Comparison of ENCODE assay signal across 8 cellular contexts in genomic region chr10:12252882-12253546, GRCh38. TPM values are rescaled to one million over a fixed set of nuclear protein-coding genes. Genes with fewer than 3 reads are reported as not detected.
DNase-seq lines count a peak whose midpoint lies in the region; ATAC-seq and TF ChIP-seq lines count a peak whose summit lies in the region.

No MANE protein-coding gene starts in this region.

- peak; percentile 37 for DNase-seq in ELR (ENCODE audit: low read depth)
- peak; percentile 9 for DNase-seq in H4 (ENCODE audit: low spot score)
- peak; percentile 32 for DNase-seq in SK-N-DZ (ENCODE audit: low spot score)
- peak in 1 of 2 donors; percentile 25 for DNase-seq in left colon
- DNase-seq in tibial artery = no peak
- no peak for DNase-seq in vagina (ENCODE audit: extremely low spot score in 2 of 2)

- H3K36me3 ChIP-seq in tibial artery (peaks cover 14 to 37% (median 32%) of the 10 kb centered on the region in 3 donors), vagina (peaks cover 0 to 24% of the 10 kb centered on the region in 2 donors)

- H3K4me1 ChIP-seq in tibial artery = no peaks in the 10 kb centered on the region
- H3K4me1 ChIP-seq in vagina = no peaks in the 10 kb centered on the region

- no peak overlapping the region for H3K4me3 ChIP-seq in tibial artery
- no peak overlapping the region for H3K4me3 ChIP-seq in vagina

- intact Hi-C loops in left colon (cut with DNase I, micrococcal nuclease) (no loop called here), tibial artery (cut with DNase I; ENCODE audit: low total_unique reads) (loop anchor here (10.0 kb wide), 1 partner anchor 832 kb away; no protein-coding TSS in a partner anchor), vagina (cut with DNase I) (no loop called here)

- H3K27me3 ChIP-seq in tibial artery (no peaks in the 10 kb centered on the region), vagina (no peaks in the 10 kb centered on the region)

- peak; percentile 79 for ATAC-seq in left colon
- ATAC-seq in GM18520 (IDR thresholded peaks at IDR 0.05; ENCODE audit: unreplicated experiment) = no peak
- no peak for ATAC-seq in GM21390 (IDR thresholded peaks at IDR 0.05; ENCODE audit: unreplicated experiment)

- TF ChIP-seq POLR2A in vagina (IDR thresholded peaks at IDR 0.05) = no peak

- no peaks in the 10 kb centered on the region for H3K9me3 ChIP-seq in tibial artery
- H3K9me3 ChIP-seq in vagina = no peaks in the 10 kb centered on the region

- H3K27ac ChIP-seq in tibial artery (no peak overlapping the region), vagina (no peak overlapping the region)

- TF ChIP-seq CTCF in tibial artery (IDR thresholded peaks at IDR 0.05) (no peak), vagina (IDR thresholded peaks at IDR 0.05) (no peak)

RNA-seq across cellular contexts. Expression of gene CDC123, which starts 57.0 kb away (rescaled TPM):
- 89.4 and 125 TPM in 2 replicates for total RNA-seq in H4 (2014; rRNA removed; shearing (Covaris generic))
- 146 and 172 TPM in 2 replicates for polyA plus RNA-seq in SK-N-DZ (2014; cell fraction: cytosol; rRNA removed)
- 81.4 and 85.9 TPM in 2 replicates for polyA plus RNA-seq in SK-N-DZ (2014; cell fraction: nucleus; rRNA removed)
- total RNA-seq in left colon = 10 to 100 TPM; 44.4 to 58.8 TPM
- total RNA-seq in vagina = 30.4 TPM

RNA-seq across cellular contexts. Expression of gene NUDT5, which starts 57.3 kb away (rescaled TPM):
- 107 and 137 TPM in 2 replicates for total RNA-seq in H4 (2014; rRNA removed; shearing (Covaris generic))
- polyA plus RNA-seq in SK-N-DZ (2014; cell fraction: cytosol; rRNA removed) = 204 and 205 TPM in 2 replicates
- polyA plus RNA-seq in SK-N-DZ (2014; cell fraction: nucleus; rRNA removed) = 141 and 159 TPM in 2 replicates
- total RNA-seq in left colon (10 to 100 TPM; 33.9 to 45.3 TPM), vagina (30.7 TPM)

Comparison
In these comparisons a context has a peak if more than half of its experiments do, and no peak if none do; other contexts are left out.
1. DNase-seq: peak in ELR (single experiment), H4 (single experiment) and SK-N-DZ (single experiment); none in tibial artery (0 of 2) and vagina (0 of 2).